ENCODE assay signal across 12 cellular contexts in genomic region chr14:64566651-64567122, GRCh38. TPM values are rescaled to one million over a fixed set of nuclear protein-coding genes. Genes with fewer than 3 reads are reported as not detected.
DNase-seq lines count a peak whose midpoint lies in the region; ATAC-seq, FAIRE-seq and TF ChIP-seq lines count a peak whose summit lies in the region.
"Had no signal": no experiment of that assay in that cellular context is flagged by ENCODE, and none has a peak within 500 bp of the region (broad histone marks: within the 10 kb centered on the region; RNA-seq: fewer than 3 reads in every experiment).

No MANE protein-coding gene starts in this region.

- no peak overlapping the region for H3K4me3 Mint-ChIP-seq in nephron
- H3K4me3 Mint-ChIP-seq: natural killer cell had no signal

- no peaks in the 10 kb centered on the region for H3K27me3 Mint-ChIP-seq in nephron (ENCODE audit: low read depth)

- H3K9me1 ChIP-seq in endothelial cell of umbilical vein (replicated peaks; ENCODE audit: control insufficient read depth, extremely low read depth, insufficient read depth, low read length): no peaks in the 10 kb centered on the region

- H3K36me3 ChIP-seq in Panc1 (ENCODE audit: control insufficient read depth, insufficient read depth, low read length) (no peaks in the 10 kb centered on the region), endothelial cell of umbilical vein (ENCODE audit: control insufficient read depth in 2 of 2, extremely low read depth in 1 of 2, insufficient read depth in 2 of 2, low read length in 2 of 2) (no peaks in the 10 kb centered on the region), transverse colon (no peaks in the 10 kb centered on the region)

- CTCF ChIA-PET in Panc1 (lab: Charles Lee) (no interaction called here), endothelial cell of umbilical vein (lab: Charles Lee) (interaction anchor here (2.7 kb wide), 1 partner anchor 26 kb away, joined by 5 read pairs; the partner anchor contains the start of gene HSPA2)

- TF ChIP-seq CTCF in Panc1 (IDR thresholded peaks at IDR 0.05) (no peak), endothelial cell of umbilical vein (IDR thresholded peaks at IDR 0.05; ENCODE audit: extremely low read depth in 1 of 2, insufficient read depth in 1 of 2, low read depth in 1 of 2, low read length in 2 of 2) (no peak), nephron (IDR thresholded peaks at IDR 0.05; ENCODE audit: unreplicated experiment in 3 of 3) (no peak), transverse colon (IDR thresholded peaks at IDR 0.05) (no peak)

- ATAC-seq in Panc1: 0 out of 2 replicates have a peak, but pooled peaks have one; percentile 37
- ATAC-seq in HG02870 (IDR thresholded peaks at IDR 0.05; ENCODE audit: unreplicated experiment): no peak
- ATAC-seq in GM18861 (IDR thresholded peaks at IDR 0.05; ENCODE audit: unreplicated experiment): no peak
- ATAC-seq: GM12878, natural killer cell had no signal

- 72% methylated on average over 5 of the region's 5 CpGs; no CpG with 5 or more reads in 1 of the 2 donors for WGBS in transverse colon (ENCODE audit: low coverage in 1 of 2), 2 donors

- in situ Hi-C loops in Panc1 (cut with HindIII; ENCODE audit: low pct_unique_long_range_greater_than_20kb, low sequenced_read_pairs): no loop called here
- in situ Hi-C loops in transverse colon (cut with MboI; ENCODE audit: low pct_ligation_motif_present in 1 of 4, low pct_unique_long_range_greater_than_20kb in 1 of 4, low sequenced_read_pairs in 3 of 4): no loop called here

- DNase-seq in Panc1 (ENCODE audit: low read depth, low spot score) (no peak), endothelial cell of umbilical vein (ENCODE audit: low read depth, low spot score) (peak; percentile 94), transverse colon (no peak)
- DNase-seq in activated T-cell treated with anti-CD3 and anti-CD28 coated beads, Interleukin-2, amount 50 U/mL, for 1 hour: no peak
- DNase-seq: HCEC 1CT; natural killer cell; NCI-H2171 treated with DMSO at 0.1 percent for 48 hours; stimulated activated CD8-positive, alpha-beta memory T cell treated with anti-CD3 and anti-CD28 coated beads, Interleukin-4, amount 100 ng/mL, for 48 hours had no signal

- POLR2A ChIA-PET in Panc1 (lab: Charles Lee): no interaction called here
- POLR2A ChIA-PET in endothelial cell of umbilical vein (lab: Charles Lee): no interaction called here

- H3K4me1 Mint-ChIP-seq in nephron: peaks cover 29% of the 10 kb centered on the region
- H3K4me1 Mint-ChIP-seq: natural killer cell had no signal

- H3K4me1 ChIP-seq in Panc1 (ENCODE audit: control insufficient read depth, insufficient read depth, low read length) (peaks cover 9% of the 10 kb centered on the region), endothelial cell of umbilical vein (ENCODE audit: control insufficient read depth, extremely low read depth, insufficient read depth, low read length) (peaks cover 33% of the 10 kb centered on the region), transverse colon (peaks cover 0 to 24% (median 5%) of the 10 kb centered on the region in 4 donors)

- peak overlapping the region; percentile 85 to 96 (median 91) for H3K27ac Mint-ChIP-seq in nephron
- H3K27ac Mint-ChIP-seq: natural killer cell had no signal

- TF ChIP-seq POLR2A in endothelial cell of umbilical vein (IDR thresholded peaks at IDR 0.05; ENCODE audit: low read depth, low read length): no peak
- TF ChIP-seq POLR2A in transverse colon (IDR thresholded peaks at IDR 0.05): no peak

- peak overlapping the region; percentile 86 for H2AFZ ChIP-seq in endothelial cell of umbilical vein (ENCODE audit: low read depth, low read length)

- no peaks in the 10 kb centered on the region for H3K9me3 Mint-ChIP-seq in nephron
- H3K9me3 Mint-ChIP-seq: natural killer cell had no signal

- no peak for TF ChIP-seq EP300 in transverse colon (IDR thresholded peaks at IDR 0.05; ENCODE audit: low read depth)

- peak; percentile 83 for FAIRE-seq in endothelial cell of umbilical vein (lab: Jason Lieb, UNC)
- FAIRE-seq: GM12878 had no signal

- H3K27me3 ChIP-seq in Panc1 (ENCODE audit: control insufficient read depth, insufficient read depth, low read length) (no peaks in the 10 kb centered on the region), endothelial cell of umbilical vein (ENCODE audit: control insufficient read depth in 2 of 2, insufficient read depth in 2 of 2, low read length in 2 of 2) (no peaks in the 10 kb centered on the region), transverse colon (no peaks in the 10 kb centered on the region)

- H3K4me3 ChIP-seq in Panc1 (ENCODE audit: low read depth in 2 of 2, low read length in 2 of 2) (no peak overlapping the region), endothelial cell of umbilical vein (replicated peaks in 1 of 3; ENCODE audit: insufficient read depth in 1 of 3, low read depth in 1 of 3, low read length in 3 of 3) (peak overlapping the region in 1 of 3 experiments; percentile 5), transverse colon (no peak overlapping the region)
- H3K4me3 ChIP-seq: GM12878 had no signal

- H3K9me3 ChIP-seq in Panc1 (ENCODE audit: control insufficient read depth, insufficient read depth, low read depth, low read length) (no peaks in the 10 kb centered on the region), endothelial cell of umbilical vein (replicated peaks; ENCODE audit: control insufficient read depth, insufficient read depth, low read length) (no peaks in the 10 kb centered on the region), transverse colon (no peaks in the 10 kb centered on the region)

- peak overlapping the region; percentile 48 for H3K9ac ChIP-seq in endothelial cell of umbilical vein (replicated peaks; ENCODE audit: extremely low read depth, insufficient read depth, low read length)

- BruUV-seq in Panc1 (replicated peaks; lab: Mats Ljungman, UMichigan) (no TSS peak), endothelial cell of umbilical vein (replicated peaks; lab: Mats Ljungman, UMichigan) (no TSS peak)

- intact Hi-C loops in Panc1 (cut with micrococcal nuclease; ENCODE audit: unreplicated experiment) (no loop called here), endothelial cell of umbilical vein (cut with micrococcal nuclease) (loop anchor here (1.0 to 2.0 kb wide), 2 partner anchors 17 to 62 kb away; partner anchors contain the start of genes PPP1R36 and ZBTB1), transverse colon (cut with DNase I; ENCODE audit: low total_unique reads) (loop anchor here (2.0 kb wide), 1 partner anchor 44 kb away; no protein-coding TSS in a partner anchor)

- no peaks in the 10 kb centered on the region for H3K36me3 Mint-ChIP-seq in nephron (ENCODE audit: low read depth)
- H3K36me3 Mint-ChIP-seq: natural killer cell had no signal

- peak overlapping the region; percentile 34 for H3K4me2 ChIP-seq in endothelial cell of umbilical vein (ENCODE audit: insufficient read depth, low read length)

- no peaks in the 10 kb centered on the region for H3K79me2 ChIP-seq in endothelial cell of umbilical vein (ENCODE audit: control insufficient read depth, insufficient read depth, low read length)

- peak overlapping the region; percentile 11; the same call in 1 of the 2 replicates for H3K27ac ChIP-seq in Panc1 (ENCODE audit: low read length)
- peak overlapping the region; percentile 64 for H3K27ac ChIP-seq in endothelial cell of umbilical vein (ENCODE audit: insufficient read depth, low read depth, low read length)
- peak overlapping the region; percentile 37 to 77 (median 62) for H3K27ac ChIP-seq in transverse colon

- dilution Hi-C loops in endothelial cell of umbilical vein (cut with MboI; ENCODE audit: extremely low pct_ligation_motif_present, low sequenced_read_pairs): no loop called here

- H4K20me1 ChIP-seq in endothelial cell of umbilical vein (replicated peaks; ENCODE audit: control insufficient read depth, extremely low read depth, insufficient read depth, low read length): no peaks in the 10 kb centered on the region

TF ChIP-seq in endothelial cell of umbilical vein, 7 proteins besides CTCF, POLR2A, EP300 and RAD21:
- TF ChIP-seq MYC (IDR thresholded peaks at IDR 0.05; ENCODE audit: low read depth, low read length) (no peak), GATA2 (IDR thresholded peaks at IDR 0.05; ENCODE audit: insufficient read depth, insufficient read length, low read depth, low read length) (peak; percentile 12)

RNA-seq across cellular contexts. Expression of gene PPP1R36, which starts 16.9 kb away (rescaled TPM):
- 0.69 TPM for total RNA-seq in Panc1 (2021; ENCODE audit: unreplicated experiment)
- polyA plus RNA-seq in Panc1 (2012; ENCODE audit: insufficient read length): 1.5 TPM
- 0.51 and 0.60 TPM in 2 replicates for total RNA-seq in endothelial cell of umbilical vein
- polyA plus RNA-seq in endothelial cell of umbilical vein: 0.28 TPM in 1 of 2 replicates, not detected in the other
- 0.34 and 0.41 TPM in 2 replicates for polyA plus RNA-seq in endothelial cell of umbilical vein (2011; cell fraction: cytosol; rRNA removed)
- 0.28 and 0.61 TPM in 2 replicates for polyA plus RNA-seq in endothelial cell of umbilical vein (2011; cell fraction: nucleus; rRNA removed)
- polyA plus RNA-seq in endothelial cell of umbilical vein (2012): 0.20 and 0.36 TPM in 2 replicates
- 1.4 TPM in 1 of 2 replicates, not detected in the other for polyA minus RNA-seq in endothelial cell of umbilical vein
- polyA minus RNA-seq in endothelial cell of umbilical vein (2011; cell fraction: cytosol; rRNA and poly(A)+ RNA removed): not detected
- not detected in 2 replicates for polyA minus RNA-seq in endothelial cell of umbilical vein (2011; cell fraction: nucleus; rRNA and poly(A)+ RNA removed)
- 10 to 100 TPM in 1 of 4 donors, 1 to 10 TPM in 3; 2.4 to 11.2 (median 9.1) TPM for total RNA-seq in transverse colon

RNA-seq across cellular contexts. Expression of gene HSPA2, which starts 26.1 kb away (rescaled TPM):
- total RNA-seq in Panc1 (2021; ENCODE audit: unreplicated experiment) (7.7 TPM), endothelial cell of umbilical vein (8.2 and 11.4 TPM in 2 replicates), transverse colon (10 to 100 TPM; 28.1 to 61.5 (median 42.1) TPM)
- polyA plus RNA-seq in Panc1 (2012; ENCODE audit: insufficient read length): 25.5 TPM
- polyA plus RNA-seq in endothelial cell of umbilical vein: 5.3 and 5.6 TPM in 2 replicates
- polyA plus RNA-seq in endothelial cell of umbilical vein (2011; cell fraction: cytosol; rRNA removed): 3.0 and 4.2 TPM in 2 replicates
- polyA plus RNA-seq in endothelial cell of umbilical vein (2011; cell fraction: nucleus; rRNA removed): 3.0 and 3.6 TPM in 2 replicates
- 2.8 and 3.0 TPM in 2 replicates for polyA plus RNA-seq in endothelial cell of umbilical vein (2012)
- polyA minus RNA-seq in endothelial cell of umbilical vein: 6.2 and 7.2 TPM in 2 replicates
- 3.6 TPM for polyA minus RNA-seq in endothelial cell of umbilical vein (2011; cell fraction: cytosol; rRNA and poly(A)+ RNA removed)
- polyA minus RNA-seq in endothelial cell of umbilical vein (2011; cell fraction: nucleus; rRNA and poly(A)+ RNA removed): 2.5 and 6.3 TPM in 2 replicates

Comparison
In these comparisons a context has a peak if more than half of its experiments do, and no peak if none do; other contexts are left out.
1. H3K27ac ChIP-seq: peak in every context shown above with its lines; median percentile 64 in endothelial cell of umbilical vein; 62 in transverse colon; 11 in Panc1.